9 cellular contexts compared by ENCODE assay signal in the genomic region with DNA sequence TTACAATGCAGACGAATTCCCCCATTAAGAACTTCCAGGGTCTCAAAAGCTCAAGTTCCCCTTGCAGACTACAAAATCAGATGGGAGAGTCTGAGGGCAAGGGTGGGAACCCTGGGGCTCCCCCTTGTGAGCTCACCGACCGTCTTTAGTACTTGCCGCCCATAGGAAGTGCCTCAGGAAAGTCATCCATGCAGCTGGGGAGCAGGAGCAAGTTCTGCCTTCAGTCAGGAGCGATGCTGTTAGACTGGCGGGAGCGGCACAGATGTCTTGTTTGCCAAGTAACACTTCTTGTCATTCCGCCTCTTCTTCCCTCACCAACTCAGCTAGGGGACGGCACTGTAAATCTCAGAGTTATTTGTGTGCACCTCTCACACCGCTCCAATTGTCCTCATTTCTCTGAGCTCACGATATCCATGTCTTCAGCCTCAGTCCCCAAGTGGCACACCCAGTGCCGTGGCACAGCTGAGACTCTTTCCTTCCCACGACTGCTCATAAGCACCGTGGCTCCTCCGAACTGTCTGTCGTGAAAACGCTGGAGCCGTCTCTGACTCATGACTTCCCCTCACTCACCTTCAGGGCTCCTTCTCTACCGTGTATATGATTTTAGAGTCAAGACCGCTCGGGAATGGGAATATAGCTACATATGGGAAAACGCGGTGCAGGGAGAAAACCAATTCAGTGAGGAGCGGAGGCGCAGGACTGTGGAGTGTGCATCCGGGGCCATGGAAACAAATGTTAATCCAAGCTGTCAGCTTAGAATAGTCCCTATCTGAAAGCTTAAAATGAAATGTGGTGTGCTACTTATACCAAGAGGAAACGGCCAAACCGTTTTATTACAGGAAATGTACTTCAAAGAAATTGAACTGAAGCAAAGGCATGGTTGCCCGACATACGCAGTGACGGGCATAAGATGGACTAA. TPM values are rescaled to one million over a fixed set of nuclear protein-coding genes. Genes with fewer than 3 reads are reported as not detected.
A peak's percentile ranks its signal among the peaks of the same experiment; 100 is the strongest.
DNase-seq lines count a peak whose midpoint lies in the region; ATAC-seq and TF ChIP-seq lines count a peak whose summit lies in the region.
"Had no signal": no experiment of that assay in that cellular context is flagged by ENCODE, and none has a peak within 500 bp of the region (broad histone marks: within the 10 kb centered on the region; RNA-seq: fewer than 3 reads in every experiment).

No MANE protein-coding gene starts in this region.

- POLR2A ChIA-PET in CD8-positive, alpha-beta T cell (lab: Charles Lee) = interaction anchor here (0.6 to 3.5 kb wide), 30 partner anchors 10 to 561 kb away, joined by 3 to 35 read pairs (median 4); a partner anchor contains a TSS

- CTCF ChIA-PET in CD8-positive, alpha-beta T cell (lab: Charles Lee) = interaction anchor here (0.7 to 2.8 kb wide), 15 partner anchors 10 to 112 kb away, joined by 3 to 18 read pairs (median 3); a partner anchor contains a TSS

- no peaks in the 10 kb centered on the region for H3K27me3 Mint-ChIP-seq in CD8-positive, alpha-beta T cell (ENCODE audit: low read depth)

- peak; percentile 67 for ATAC-seq in CD8-positive, alpha-beta T cell
- peak; percentile 48 for ATAC-seq in HG03064 (IDR thresholded peaks at IDR 0.05; ENCODE audit: low read depth, unreplicated experiment)
- ATAC-seq in mucosa of descending colon = peak; percentile 74
- ATAC-seq in HG02798 (IDR thresholded peaks at IDR 0.05; ENCODE audit: poor library complexity, unreplicated experiment) = no peak
- ATAC-seq in GM19455 (IDR thresholded peaks at IDR 0.05; ENCODE audit: unreplicated experiment) = no peak
- ATAC-seq in foreskin keratinocyte = no peak

- H3K27ac ChIP-seq in CD8-positive, alpha-beta T cell (ENCODE audit: low read depth, low read length) = peak overlapping the region; percentile 77
- H3K27ac ChIP-seq in vagina = no peak overlapping the region
- H3K27ac ChIP-seq in foreskin keratinocyte = no peak overlapping the region

- H3K4me1 ChIP-seq in CD8-positive, alpha-beta T cell (ENCODE audit: insufficient read depth, low read length) = peaks cover 87% of the 10 kb centered on the region
- H3K4me1 ChIP-seq in mucosa of descending colon (ENCODE audit: low read depth) (no peaks in the 10 kb centered on the region), vagina (no peaks in the 10 kb centered on the region), foreskin keratinocyte (peaks cover 14% of the 10 kb centered on the region)

- TF ChIP-seq POLR2A in vagina (IDR thresholded peaks at IDR 0.05) = no peak

- intact Hi-C loops in CD8-positive, alpha-beta T cell (cut with DNase I, micrococcal nuclease) = loop anchor here (1.0 to 10.0 kb wide), 6 partner anchors 31 to 415 kb away; a partner anchor contains a TSS
- intact Hi-C loops in mucosa of descending colon (cut with DNase I, micrococcal nuclease) (no loop called here), vagina (cut with DNase I) (no loop called here)

- peak overlapping the region; percentile 98 for H3K27ac Mint-ChIP-seq in CD8-positive, alpha-beta T cell

- peaks cover 42% of the 10 kb centered on the region for H3K36me3 Mint-ChIP-seq in CD8-positive, alpha-beta T cell

- H3K4me1 Mint-ChIP-seq in CD8-positive, alpha-beta T cell (ENCODE audit: low read depth) = peaks cover 92% of the 10 kb centered on the region

- no peaks in the 10 kb centered on the region for H3K36me3 ChIP-seq in CD8-positive, alpha-beta T cell (ENCODE audit: insufficient read depth, low read length)
- H3K36me3 ChIP-seq in mucosa of descending colon (ENCODE audit: low read depth) (no peaks in the 10 kb centered on the region), vagina (peaks cover 0 to 17% of the 10 kb centered on the region in 2 donors)

- H3K9me3 Mint-ChIP-seq in CD8-positive, alpha-beta T cell = peaks cover 1% of the 10 kb centered on the region

- peak in 6 of 7 experiments; percentile 47 to 81 (median 69) for DNase-seq in CD8-positive, alpha-beta T cell
- peak; percentile 37 to 57 for DNase-seq in activated CD8-positive, alpha-beta memory T cell treated with anti-CD3 and anti-CD28 coated beads for 1 hour (ENCODE audit: extremely low read depth in 1 of 2, low read depth in 1 of 2)
- DNase-seq in mucosa of descending colon (no peak), vagina (ENCODE audit: extremely low spot score in 2 of 2) (no peak), foreskin keratinocyte (no peak)

- peak overlapping the region; percentile 92 for H3K4me3 Mint-ChIP-seq in CD8-positive, alpha-beta T cell

- TF ChIP-seq CTCF in CD8-positive, alpha-beta T cell (IDR thresholded peaks at IDR 0.05) = no peak
- TF ChIP-seq CTCF in mucosa of descending colon (IDR thresholded peaks at IDR 0.05) (no peak), vagina (IDR thresholded peaks at IDR 0.05) (no peak), foreskin keratinocyte (conservative IDR thresholded peaks at IDR 0.05) (no peak)

- no peaks in the 10 kb centered on the region for H3K27me3 ChIP-seq in CD8-positive, alpha-beta T cell (ENCODE audit: insufficient read depth, low read length)
- H3K27me3 ChIP-seq in vagina (no peaks in the 10 kb centered on the region), foreskin keratinocyte (no peaks in the 10 kb centered on the region)

- peak overlapping the region; percentile 69 for H3K4me3 ChIP-seq in CD8-positive, alpha-beta T cell (ENCODE audit: low read depth, low read length)
- no peak overlapping the region for H3K4me3 ChIP-seq in mucosa of descending colon
- H3K4me3 ChIP-seq in vagina = peak overlapping the region; percentile 13 to 16
- H3K4me3 ChIP-seq: lung had no signal

- H3K9me3 ChIP-seq in CD8-positive, alpha-beta T cell (ENCODE audit: low read length) = no peaks in the 10 kb centered on the region
- H3K9me3 ChIP-seq in mucosa of descending colon = no peaks in the 10 kb centered on the region
- no peaks in the 10 kb centered on the region for H3K9me3 ChIP-seq in vagina

RNA-seq across cellular contexts. Expression of a gene that starts 34.0 kb away (rescaled TPM):
- total RNA-seq in CD8-positive, alpha-beta T cell = 10 to 100 TPM; 62.1 to 70.8 TPM
- 10 to 100 TPM; 26.3 to 39.0 (median 30.7) TPM for total RNA-seq in mucosa of descending colon
- 35.6 TPM for total RNA-seq in vagina
- 30.0 and 31.6 TPM in 2 replicates for total RNA-seq in foreskin keratinocyte
- 23.3 and 26.1 TPM in 2 replicates for polyA plus RNA-seq in foreskin keratinocyte

Comparison
In these comparisons a context has a peak if more than half of its experiments do, and no peak if none do; other contexts are left out.
1. ATAC-seq: peak in CD8-positive, alpha-beta T cell (single experiment), HG03064 (single experiment) and mucosa of descending colon (single experiment); none in HG02798 (single experiment), GM19455 (single experiment) and foreskin keratinocyte (single experiment).
2. DNase-seq: peak in CD8-positive, alpha-beta T cell (6 of 7) and activated CD8-positive, alpha-beta memory T cell treated with anti-CD3 and anti-CD28 coated beads for 1 hour (2 of 2); none in mucosa of descending colon (0 of 3), vagina (0 of 2) and foreskin keratinocyte (0 of 2).
3. intact Hi-C loops: an anchor here in CD8-positive, alpha-beta T cell (1.0 to 10.0 kb wide); none called in mucosa of descending colon and vagina.